Comparison of ENCODE assay signal across 8 cellular contexts in the genomic region with DNA sequence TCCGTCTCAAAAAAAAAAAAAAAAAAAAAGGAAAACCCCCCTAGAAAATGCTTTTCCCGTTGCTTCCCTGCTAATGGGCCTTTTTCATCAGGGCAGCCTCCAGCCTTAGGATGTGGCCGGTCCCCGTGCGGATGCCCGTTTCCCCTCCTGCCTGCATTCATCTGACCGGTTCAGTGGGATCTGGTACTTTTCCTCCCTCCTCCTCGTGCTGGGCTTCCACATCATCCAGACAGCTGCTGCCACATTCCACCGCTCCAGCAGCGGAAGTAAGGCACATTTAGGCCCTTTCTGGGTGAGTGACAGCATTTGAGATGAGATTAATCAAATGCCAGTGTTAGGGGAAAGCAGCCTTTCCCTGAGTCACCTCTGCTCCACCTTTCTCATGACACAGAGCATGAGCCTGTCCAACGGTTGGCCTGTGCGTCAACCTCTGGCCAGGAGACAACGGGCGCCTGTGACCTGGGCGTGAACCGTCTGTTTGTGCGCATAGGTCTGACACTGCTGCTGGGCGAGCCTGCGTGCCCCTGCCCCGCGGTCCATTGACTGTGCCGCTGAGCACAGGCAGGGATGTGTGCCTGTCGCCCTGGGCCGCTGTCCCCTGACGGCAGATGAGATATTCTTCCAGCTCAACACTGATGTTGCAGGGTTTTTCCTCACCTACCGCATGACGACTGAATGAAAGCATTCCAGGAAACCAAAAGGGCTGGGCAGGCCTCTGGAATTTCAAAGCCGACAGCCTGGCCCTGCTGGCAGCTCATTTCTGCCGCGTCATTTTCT.
A peak's percentile ranks its signal among the peaks of the same experiment; 100 is the strongest.
DNase-seq lines count a peak whose midpoint lies in the region; ATAC-seq, FAIRE-seq and TF ChIP-seq lines count a peak whose summit lies in the region.

No MANE protein-coding gene starts in this region.

- H3K4me1 Mint-ChIP-seq in activated T-cell treated with anti-CD3 and anti-CD28 coated beads, Interleukin-2, amount 50 U/mL, for 72 hours (ENCODE audit: low read depth): peaks cover 38% of the 10 kb centered on the region

- H3K27ac ChIP-seq in pancreas: peak overlapping the region; percentile 46 to 86 (median 72)

- no peak for FAIRE-seq in pancreas (lab: Jason Lieb, UNC)

- peaks cover 0 to 16% (median 0%) of the 10 kb centered on the region in 3 donors for H3K4me1 ChIP-seq in pancreas

- H3K27me3 ChIP-seq in pancreas: no peaks in the 10 kb centered on the region

- WGBS in pancreas, 2 donors: 40 to 58% methylated on average over 30 of the region's 30 CpGs

- no peaks in the 10 kb centered on the region for H3K9me3 Mint-ChIP-seq in activated T-cell treated with anti-CD3 and anti-CD28 coated beads, Interleukin-2, amount 50 U/mL, for 72 hours

- peak overlapping the region; percentile 74 to 81 for H3K4me3 Mint-ChIP-seq in activated T-cell treated with anti-CD3 and anti-CD28 coated beads, Interleukin-2, amount 50 U/mL, for 72 hours

- H3K4me3 ChIP-seq in foreskin fibroblast (ENCODE audit: low read depth in 1 of 2, low read length in 2 of 2) (peak overlapping the region in 1 of 2 donors; percentile 15), pancreas (no peak overlapping the region)

- H3K36me3 Mint-ChIP-seq in activated T-cell treated with anti-CD3 and anti-CD28 coated beads, Interleukin-2, amount 50 U/mL, for 72 hours (ENCODE audit: insufficient read depth in 2 of 2): no peaks in the 10 kb centered on the region

- H3K27ac Mint-ChIP-seq in activated T-cell treated with anti-CD3 and anti-CD28 coated beads, Interleukin-2, amount 50 U/mL, for 72 hours: peak overlapping the region; percentile 93

- ATAC-seq in activated T-cell treated with anti-CD3 and anti-CD28 coated beads, Interleukin-2, amount 50 U/mL, for 72 hours (replicated peaks in 1 of 2): peak; percentile 15 to 54
- peak; percentile 67 to 83 (median 79) for ATAC-seq in pancreas
- ATAC-seq in GM21526 (IDR thresholded peaks at IDR 0.05; ENCODE audit: low FRiP score, unreplicated experiment): no peak

- DNase-seq in AG08395 (ENCODE audit: low spot score) (peak; percentile 86), HUDEP-2 (lab: John Stamatoyannopoulos, UW; ENCODE audit: unreplicated experiment in 76 of 76) (peak in 75 of 76 experiments; percentile 19 to 98 (median 76)), foreskin fibroblast (peak; percentile 95), pancreas (peak; percentile 41 to 66 (median 58)), DMS79 treated with DMSO at 0.1 percent for 48 hours (lab: John Stamatoyannopoulos, UW) (no peak), NCI-H69 (lab: John Stamatoyannopoulos, UW) (no peak)
- DNase-seq in activated T-cell treated with anti-CD3 and anti-CD28 coated beads, Interleukin-2, amount 50 U/mL, for 72 hours: peak; percentile 25 to 38

- intact Hi-C loops in pancreas (cut with DNase I): no loop called here

- H3K36me3 ChIP-seq in pancreas: no peaks in the 10 kb centered on the region

- TF ChIP-seq CTCF in foreskin fibroblast (IDR thresholded peaks at IDR 0.05; ENCODE audit: low read depth, low read length): no peak
- TF ChIP-seq CTCF in pancreas (IDR thresholded peaks at IDR 0.05): no peak

- no peaks in the 10 kb centered on the region for H3K27me3 Mint-ChIP-seq in activated T-cell treated with anti-CD3 and anti-CD28 coated beads, Interleukin-2, amount 50 U/mL, for 72 hours (ENCODE audit: low read depth)

- no peaks in the 10 kb centered on the region for H3K9me3 ChIP-seq in pancreas

Comparison
In these comparisons a context has a peak if more than half of its experiments do, and no peak if none do; other contexts are left out.
1. DNase-seq: peak in AG08395 (single experiment), HUDEP-2 (75 of 76), activated T-cell treated with anti-CD3 and anti-CD28 coated beads, Interleukin-2, amount 50 U/mL, for 72 hours (2 of 2), foreskin fibroblast (2 of 2) and pancreas (6 of 6); none in DMS79 treated with DMSO at 0.1 percent for 48 hours (single experiment) and NCI-H69 (single experiment).